ENCODE assay signal across 25 cellular contexts in genomic region chr11:134676516-134677287, GRCh38.
"Had no signal": no experiment of that assay in that cellular context is flagged by ENCODE, and none has a peak within 500 bp of the region (broad histone marks: within the 10 kb centered on the region; RNA-seq: fewer than 3 reads in every experiment).

No MANE protein-coding gene starts in this region.

- H3K4me1 Mint-ChIP-seq: activated T-helper 17 cell treated with anti-CD3 and anti-CD28 coated beads, Interleukin-2, amount 50 U/mL, for 72 hours; IgD-negative memory B cell had no signal

- H3K27me3 Mint-ChIP-seq: brain, IgD-negative memory B cell had no signal

- H3K27ac ChIP-seq: KMS-11 had no signal

- H3K9me3 Mint-ChIP-seq: activated naive CD4-positive, alpha-beta T cell treated with anti-CD3 and anti-CD28 coated beads for 36 hours; activated T-cell treated with anti-CD3 and anti-CD28 coated beads, Interleukin-2, amount 50 U/mL, for 4 hours; activated T-helper 17 cell treated with anti-CD3 and anti-CD28 coated beads, Interleukin-2, amount 50 U/mL, for 72 hours; T-helper 1 cell treated with Interleukin-12 subunit alpha and Interleukin-12 subunit beta and Interleukin-4 antibody, amounts not matched to agents 30 μg/mL and 1 μg/mL, for 36 hours had no signal

- DNase-seq: activated CD4-positive, alpha-beta T cell treated with anti-CD3 and anti-CD28 coated beads for 48 hours; activated CD4-positive, alpha-beta T cell treated with anti-CD3 and anti-CD28 coated beads, Interleukin-2, amount 50 U/mL, for 4 hours; activated CD8-positive, alpha-beta T cell treated with anti-CD3 and anti-CD28 coated beads, Interleukin-2, amount 10 ng/mL, durations not matched to agents 7 days and 5 days; activated gamma-delta T cell; activated naive CD4-positive, alpha-beta T cell treated with anti-CD3 and anti-CD28 coated beads for 36 hours; activated T-cell treated with anti-CD3 and anti-CD28 coated beads, Interleukin-2, amount 50 U/mL, for 4 hours; amygdala; NCI-H1092; NCI-H1417; NCI-H1694; NCI-H2029; NCI-H2107; NCI-H2171 treated with DMSO at 0.1 percent for 48 hours; NCI-H345; NCI-H510A; NCI-H526 treated with DMSO at 0.1 percent for 48 hours; NCI-H82; NK-92 treated with Interleukin-12 subunit alpha and Interleukin-12 subunit beta, amount 100 ng/mL, for 24 hours; SHP77 treated with DMSO at 0.1 percent for 48 hours had no signal

- H3K4me3 Mint-ChIP-seq: activated CD8-positive, alpha-beta T cell treated with anti-CD3 and anti-CD28 coated beads, Interleukin-2, amount 10 ng/mL, durations not matched to agents 7 days and 5 days; activated naive CD4-positive, alpha-beta T cell treated with anti-CD3 and anti-CD28 coated beads for 36 hours; activated naive CD8-positive, alpha-beta T cell; activated T-cell treated with anti-CD3 and anti-CD28 coated beads, Interleukin-2, amount 50 U/mL, for 4 hours; activated T-helper 17 cell treated with anti-CD3 and anti-CD28 coated beads, Interleukin-2, amount 50 U/mL, for 72 hours; brain; IgD-negative memory B cell; T-helper 1 cell treated with Interleukin-12 subunit alpha and Interleukin-12 subunit beta and Interleukin-4 antibody, amounts not matched to agents 30 μg/mL and 1 μg/mL, for 36 hours had no signal

- ATAC-seq: activated CD8-positive, alpha-beta T cell treated with anti-CD3 and anti-CD28 coated beads, Interleukin-2, amount 10 ng/mL, durations not matched to agents 7 days and 5 days; activated T-cell treated with anti-CD3 and anti-CD28 coated beads, Interleukin-2, amount 50 U/mL, for 4 hours; activated T-helper 17 cell treated with anti-CD3 and anti-CD28 coated beads, Interleukin-2, amount 50 U/mL, for 72 hours had no signal

- H3K36me3 Mint-ChIP-seq: activated naive CD8-positive, alpha-beta T cell; brain; IgD-negative memory B cell had no signal

- H3K27ac Mint-ChIP-seq: activated CD8-positive, alpha-beta T cell treated with anti-CD3 and anti-CD28 coated beads, Interleukin-2, amount 10 ng/mL, durations not matched to agents 7 days and 5 days; activated naive CD4-positive, alpha-beta T cell treated with anti-CD3 and anti-CD28 coated beads for 36 hours; activated naive CD8-positive, alpha-beta T cell; activated T-helper 17 cell treated with anti-CD3 and anti-CD28 coated beads, Interleukin-2, amount 50 U/mL, for 72 hours; IgD-negative memory B cell; T-helper 1 cell treated with Interleukin-12 subunit alpha and Interleukin-12 subunit beta and Interleukin-4 antibody, amounts not matched to agents 30 μg/mL and 1 μg/mL, for 36 hours had no signal
